In the genomic region with DNA sequence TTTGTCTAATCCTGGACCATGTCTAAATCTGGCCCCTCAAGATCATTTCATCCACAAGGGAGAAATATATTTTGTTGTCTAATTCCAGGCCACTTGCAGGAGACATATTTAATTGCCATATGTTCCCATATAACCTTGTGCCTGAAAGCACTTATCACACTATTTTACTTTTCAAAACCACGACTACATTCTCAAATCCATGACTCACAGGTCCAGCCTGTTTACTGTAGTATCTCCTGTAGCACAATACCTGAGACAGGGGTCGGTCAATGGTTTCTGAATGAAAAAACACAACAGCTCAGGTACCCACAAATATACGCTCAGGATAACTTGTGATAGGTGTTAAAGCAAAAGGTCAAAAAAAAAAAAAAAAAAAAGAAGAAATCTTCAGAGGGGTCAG, we compare ENCODE assay signal across 17 cellular contexts.
DNase-seq lines count a peak whose midpoint lies in the region; ATAC-seq, FAIRE-seq and TF ChIP-seq lines count a peak whose summit lies in the region.
"Had no signal": no experiment of that assay in that cellular context is flagged by ENCODE, and none has a peak within 500 bp of the region (broad histone marks: within the 10 kb centered on the region; RNA-seq: fewer than 3 reads in every experiment).

No MANE protein-coding gene starts in this region.

- in situ Hi-C loops in brain microvascular endothelial cell (cut with HindIII; ENCODE audit: low pct_ligation_motif_present, low sequenced_read_pairs), result loop anchor here (25.0 kb wide), 1 partner anchor 187 kb away; no protein-coding TSS in a partner anchor

- intact Hi-C loops in left lung (cut with DNase I) (loop anchor here in 1 of 2 donors (5.0 kb wide), 1 partner anchor 117 kb away; no protein-coding TSS in a partner anchor), kidney (cut with DNase I) (loop anchor here (10.0 kb wide), 1 partner anchor 110 kb away; the partner anchor contains the start of gene SYNPO2), colonic mucosa (cut with DNase I) (loop anchor here (5.0 kb wide), 2 partner anchors 112 to 192 kb away; partner anchors contain the start of gene SYNPO2)

- peaks cover 13% of the 10 kb centered on the region for H3K36me3 ChIP-seq in brain microvascular endothelial cell (replicated peaks)
- no peaks in the 10 kb centered on the region for H3K36me3 ChIP-seq in left lung
- H3K36me3 ChIP-seq in kidney (ENCODE audit: control insufficient read depth in 1 of 2, insufficient read depth in 2 of 2, low read length in 2 of 2), result no peaks in the 10 kb centered on the region
- no peaks in the 10 kb centered on the region for H3K36me3 ChIP-seq in colonic mucosa

- H3K27ac Mint-ChIP-seq in type B pancreatic cell, result peak overlapping the region; percentile 9
- H3K27ac Mint-ChIP-seq: activated B cell treated with CpG ODN at 0.5 μM for 24 hours; activated CD8-positive, alpha-beta memory T cell treated with anti-CD3 and anti-CD28 coated beads, Interleukin-2, amount 10 ng/mL, durations not matched to agents 7 days and 5 days; CD4-positive, alpha-beta T cell had no signal

- H3K4me3 Mint-ChIP-seq in type B pancreatic cell, result no peak overlapping the region
- H3K4me3 Mint-ChIP-seq: activated B cell treated with CpG ODN at 0.5 μM for 24 hours; activated CD8-positive, alpha-beta memory T cell treated with anti-CD3 and anti-CD28 coated beads, Interleukin-2, amount 10 ng/mL, durations not matched to agents 7 days and 5 days; CD4-positive, alpha-beta T cell had no signal

- H3K27me3 Mint-ChIP-seq in type B pancreatic cell, result no peaks in the 10 kb centered on the region
- H3K27me3 Mint-ChIP-seq: activated B cell treated with CpG ODN at 0.5 μM for 24 hours; activated CD8-positive, alpha-beta memory T cell treated with anti-CD3 and anti-CD28 coated beads, Interleukin-2, amount 10 ng/mL, durations not matched to agents 7 days and 5 days; CD4-positive, alpha-beta T cell had no signal

- TF ChIP-seq CTCF in brain microvascular endothelial cell (IDR thresholded peaks at IDR 0.05; ENCODE audit: low read depth, low read length, missing control alignments), result no peak
- TF ChIP-seq CTCF in left lung (IDR thresholded peaks at IDR 0.05), result no peak
- TF ChIP-seq CTCF in type B pancreatic cell (conservative IDR thresholded peaks at IDR 0.05), result no peak
- no peak for TF ChIP-seq CTCF in kidney (IDR thresholded peaks at IDR 0.05; ENCODE audit: borderline replicate concordance, extremely low read depth, insufficient read depth)
- TF ChIP-seq CTCF in colonic mucosa (IDR thresholded peaks at IDR 0.05), result no peak

- H3K9me3 ChIP-seq in left lung, result no peaks in the 10 kb centered on the region
- H3K9me3 ChIP-seq in kidney (ENCODE audit: control insufficient read depth in 1 of 2, low read length in 2 of 2), result no peaks in the 10 kb centered on the region
- no peaks in the 10 kb centered on the region for H3K9me3 ChIP-seq in colonic mucosa

- H3K4me1 ChIP-seq in left lung (peaks cover 12 to 14% of the 10 kb centered on the region in 2 donors), kidney (ENCODE audit: control insufficient read depth in 1 of 2, insufficient read depth in 1 of 2, low read depth in 1 of 2, low read length in 2 of 2) (no peaks in the 10 kb centered on the region), colonic mucosa (no peaks in the 10 kb centered on the region)

- peak; percentile 38 for ATAC-seq in left lung
- no peak for ATAC-seq in GM19328 (IDR thresholded peaks at IDR 0.05; ENCODE audit: unreplicated experiment)
- ATAC-seq: activated CD8-positive, alpha-beta memory T cell treated with anti-CD3 and anti-CD28 coated beads, Interleukin-2, amount 10 ng/mL, durations not matched to agents 7 days and 5 days; stimulated activated naive CD8-positive, alpha-beta T cell treated with anti-CD3 and anti-CD28 coated beads, Interleukin-15, Interleukin-2, amounts not matched to agents 100 U/mL and 50 U/mL, for 24 hours had no signal

- no peaks in the 10 kb centered on the region for H3K27me3 ChIP-seq in brain microvascular endothelial cell (replicated peaks)
- H3K27me3 ChIP-seq in left lung, result no peaks in the 10 kb centered on the region
- H3K27me3 ChIP-seq in colonic mucosa, result no peaks in the 10 kb centered on the region

- FAIRE-seq in kidney (lab: Jason Lieb, UNC), result no peak

- H3K27ac ChIP-seq in brain microvascular endothelial cell (no peak overlapping the region), left lung (peak overlapping the region in 1 of 2 donors; percentile 15), kidney (ENCODE audit: low read depth in 2 of 2, low read length in 2 of 2) (no peak overlapping the region), colonic mucosa (no peak overlapping the region)
- H3K27ac ChIP-seq: 22Rv1 had no signal

- DNase-seq in DMS53 (lab: John Stamatoyannopoulos, UW) (peak; percentile 3), DMS53 treated with DMSO at 0.1 percent for 48 hours (lab: John Stamatoyannopoulos, UW; ENCODE audit: unreplicated experiment) (no peak), brain microvascular endothelial cell (peak; percentile 31), left lung (no peak), type B pancreatic cell (ENCODE audit: extremely low spot score, unreplicated experiment) (no peak), kidney (no peak), colonic mucosa (no peak)
- DNase-seq: activated B cell treated with CpG ODN at 0.5 μM for 24 hours; activated CD8-positive, alpha-beta memory T cell treated with anti-CD3 and anti-CD28 coated beads, Interleukin-2, amount 10 ng/mL, durations not matched to agents 7 days and 5 days; activated naive CD4-positive, alpha-beta T cell treated with Interleukin-2 at 50 U/mL for 16 hours; CD4-positive, alpha-beta T cell; GF-D8; MM.1S; stimulated activated naive CD8-positive, alpha-beta T cell treated with anti-CD3 and anti-CD28 coated beads, Interleukin-15, Interleukin-2, amounts not matched to agents 100 U/mL and 50 U/mL, for 24 hours; T-helper 1 cell had no signal

- H3K9ac ChIP-seq in kidney (ENCODE audit: low read length in 2 of 2) (no peak overlapping the region), colonic mucosa (ENCODE audit: low read depth in 2 of 2, low read length in 2 of 2) (no peak overlapping the region)

- H3K4me3 ChIP-seq in brain microvascular endothelial cell (ENCODE audit: low read depth, low read length) (no peak overlapping the region), left lung (no peak overlapping the region), kidney (ENCODE audit: low read length in 2 of 2) (no peak overlapping the region), colonic mucosa (no peak overlapping the region)

- H3K9me3 Mint-ChIP-seq in type B pancreatic cell, result no peaks in the 10 kb centered on the region
- H3K9me3 Mint-ChIP-seq: activated B cell treated with CpG ODN at 0.5 μM for 24 hours; CD4-positive, alpha-beta T cell had no signal

- H3K36me3 Mint-ChIP-seq in type B pancreatic cell, result peaks cover 14% of the 10 kb centered on the region

- H3K4me1 Mint-ChIP-seq in type B pancreatic cell (ENCODE audit: unreplicated experiment), result peaks cover 45% of the 10 kb centered on the region

Comparison
In these comparisons a context has a peak if more than half of its experiments do, and no peak if none do; other contexts are left out.
1. DNase-seq: peak in DMS53 (single experiment) and brain microvascular endothelial cell (single experiment); none in DMS53 treated with DMSO at 0.1 percent for 48 hours (single experiment), left lung (0 of 2), type B pancreatic cell (single experiment), kidney (single experiment) and colonic mucosa (single experiment).